2 cellular contexts compared by ENCODE assay signal in the genomic region with DNA sequence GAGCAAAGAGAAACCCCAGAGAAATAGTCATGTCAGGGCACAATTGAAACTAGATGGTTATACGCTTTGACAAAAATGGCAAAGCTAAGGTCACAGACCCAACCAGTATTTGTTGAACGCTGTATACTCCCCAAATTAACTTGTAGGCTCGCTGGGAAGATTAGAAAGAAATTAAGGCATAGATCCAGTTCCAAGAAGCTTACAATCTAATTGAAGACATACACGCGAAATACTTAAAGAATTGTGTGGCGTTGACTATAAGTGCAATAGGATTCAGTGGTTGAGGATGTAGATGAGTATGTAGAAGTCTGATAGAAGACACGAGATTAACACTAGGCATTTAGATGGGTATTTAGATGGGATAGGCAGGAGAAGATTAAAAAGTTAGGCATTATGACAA.
TF ChIP-seq lines count a peak whose summit lies in the region.

No MANE protein-coding gene starts in this region.

TF ChIP-seq in GM12878, 131 proteins besides CTCF, POLR2A, EP300 and RAD21:
- TF ChIP-seq KLF5 (IDR thresholded peaks at IDR 0.05; ENCODE audit: partially characterized antibody) (peak; percentile 3), RUNX3 (IDR thresholded peaks at IDR 0.05; ENCODE audit: low read length) (no peak)

TF ChIP-seq in HepG2, 621 proteins besides CTCF, POLR2A, EP300 and RAD21:
- peak; percentile 24; the same call in 1 of the 2 replicates for TF ChIP-seq KDM5A (IDR thresholded peaks at IDR 0.05; ENCODE audit: borderline replicate concordance, low read length)
- TF ChIP-seq PPARG (CRISPR knock-in tag; conservative IDR thresholded peaks at IDR 0.05), result no peak
- TF ChIP-seq, protein P1, sequence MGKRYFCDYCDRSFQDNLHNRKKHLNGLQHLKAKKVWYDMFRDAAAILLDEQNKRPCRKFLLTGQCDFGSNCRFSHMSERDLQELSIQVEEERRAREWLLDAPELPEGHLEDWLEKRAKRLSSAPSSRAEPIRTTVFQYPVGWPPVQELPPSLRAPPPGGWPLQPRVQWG (CRISPR knock-in tag; IDR thresholded peaks at IDR 0.05; ENCODE audit: borderline replicate concordance, low read depth), result no peak
- TF ChIP-seq, protein P2, sequence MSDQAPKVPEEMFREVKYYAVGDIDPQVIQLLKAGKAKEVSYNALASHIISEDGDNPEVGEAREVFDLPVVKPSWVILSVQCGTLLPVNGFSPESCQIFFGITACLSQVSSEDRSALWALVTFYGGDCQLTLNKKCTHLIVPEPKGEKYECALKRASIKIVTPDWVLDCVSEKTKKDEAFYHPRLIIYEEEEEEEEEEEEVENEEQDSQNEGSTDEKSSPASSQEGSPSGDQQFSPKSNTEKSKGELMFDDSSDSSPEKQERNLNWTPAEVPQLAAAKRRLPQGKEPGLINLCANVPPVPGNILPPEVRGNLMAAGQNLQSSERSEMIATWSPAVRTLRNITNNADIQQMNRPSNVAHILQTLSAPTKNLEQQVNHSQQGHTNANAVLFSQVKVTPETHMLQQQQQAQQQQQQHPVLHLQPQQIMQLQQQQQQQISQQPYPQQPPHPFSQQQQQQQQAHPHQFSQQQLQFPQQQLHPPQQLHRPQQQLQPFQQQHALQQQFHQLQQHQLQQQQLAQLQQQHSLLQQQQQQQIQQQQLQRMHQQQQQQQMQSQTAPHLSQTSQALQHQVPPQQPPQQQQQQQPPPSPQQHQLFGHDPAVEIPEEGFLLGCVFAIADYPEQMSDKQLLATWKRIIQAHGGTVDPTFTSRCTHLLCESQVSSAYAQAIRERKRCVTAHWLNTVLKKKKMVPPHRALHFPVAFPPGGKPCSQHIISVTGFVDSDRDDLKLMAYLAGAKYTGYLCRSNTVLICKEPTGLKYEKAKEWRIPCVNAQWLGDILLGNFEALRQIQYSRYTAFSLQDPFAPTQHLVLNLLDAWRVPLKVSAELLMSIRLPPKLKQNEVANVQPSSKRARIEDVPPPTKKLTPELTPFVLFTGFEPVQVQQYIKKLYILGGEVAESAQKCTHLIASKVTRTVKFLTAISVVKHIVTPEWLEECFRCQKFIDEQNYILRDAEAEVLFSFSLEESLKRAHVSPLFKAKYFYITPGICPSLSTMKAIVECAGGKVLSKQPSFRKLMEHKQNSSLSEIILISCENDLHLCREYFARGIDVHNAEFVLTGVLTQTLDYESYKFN (CRISPR knock-in tag; conservative IDR thresholded peaks at IDR 0.05), result no peak
- no peak for TF ChIP-seq CREB1 (IDR thresholded peaks at IDR 0.05)
- TF ChIP-seq CREB1 (CRISPR knock-in tag; IDR thresholded peaks at IDR 0.05), result 0 out of 2 replicates have a peak, but pooled peaks have one; percentile 1
- TF ChIP-seq NCOA5 (CRISPR knock-in tag; IDR thresholded peaks at IDR 0.05), result no peak
- no peak for TF ChIP-seq RBFOX2 (IDR thresholded peaks at IDR 0.05; ENCODE audit: low read depth, low read length)
